ENCODE assay signal across 16 cellular contexts in genomic region chr6:379367-380181, GRCh38. TPM values are rescaled to one million over a fixed set of nuclear protein-coding genes. Genes with fewer than 3 reads are reported as not detected.
DNase-seq lines count a peak whose midpoint lies in the region; ATAC-seq and TF ChIP-seq lines count a peak whose summit lies in the region.
"Had no signal": no experiment of that assay in that cellular context is flagged by ENCODE, and none has a peak within 500 bp of the region (broad histone marks: within the 10 kb centered on the region; RNA-seq: fewer than 3 reads in every experiment).

No MANE protein-coding gene starts in this region.

- H2BK15ac ChIP-seq in neuronal stem cell (ENCODE audit: low read length): no peak overlapping the region

- H3K14ac ChIP-seq in neuronal stem cell (ENCODE audit: low read length): no peak overlapping the region

- peak overlapping the region; percentile 11 for H3K18ac ChIP-seq in neuronal stem cell (ENCODE audit: low read length)

- peaks cover 20 to 28% of the 10 kb centered on the region in 2 donors for H3K27me3 Mint-ChIP-seq in CD4-positive, alpha-beta memory T cell

- no peak overlapping the region for H4K91ac ChIP-seq in neuronal stem cell (ENCODE audit: low read depth, low read length, poor library complexity)

- H3K9ac ChIP-seq in neuronal stem cell (ENCODE audit: low read depth, low read length, poor library complexity): no peak overlapping the region
- H3K9ac ChIP-seq: SK-N-SH had no signal

- H3K9me2 ChIP-seq in OCI-LY7 (ENCODE audit: insufficient read depth, low read length): no peaks in the 10 kb centered on the region
- H3K9me2 ChIP-seq: SK-N-SH had no signal

- CTCF ChIA-PET in OCI-LY7 (lab: Charles Lee; ENCODE audit: unreplicated experiment): no interaction called here
- CTCF ChIA-PET in CD4-positive, alpha-beta memory T cell (lab: Charles Lee; ENCODE audit: partially characterized antibody): no interaction called here

- peak overlapping the region; percentile 36 for H2AK5ac ChIP-seq in neuronal stem cell (ENCODE audit: low read depth, low read length)

- no peak overlapping the region for H3K4ac ChIP-seq in neuronal stem cell (ENCODE audit: low read length)

- no peak overlapping the region for H3K27ac Mint-ChIP-seq in CD4-positive, alpha-beta memory T cell

- H3K27ac ChIP-seq in OCI-LY7 (ENCODE audit: low read depth, low read length, poor library complexity, severe bottlenecking) (no peak overlapping the region), neuronal stem cell (replicated peaks; ENCODE audit: low read length) (no peak overlapping the region)
- H3K27ac ChIP-seq in CD4-positive, alpha-beta memory T cell (ENCODE audit: low read depth, low read length): no peak overlapping the region
- H3K27ac ChIP-seq: stomach had no signal

- H3K27me3 ChIP-seq in neuronal stem cell (ENCODE audit: control insufficient read depth in 3 of 3, insufficient read depth in 3 of 3, low read depth in 1 of 3, low read length in 3 of 3): peaks cover 0 to 65% (median 0%) of the 10 kb centered on the region in 3 experiments
- no peaks in the 10 kb centered on the region for H3K27me3 ChIP-seq in CD4-positive, alpha-beta memory T cell (ENCODE audit: insufficient read depth, low read length)

- BruUV-seq in OCI-LY7 (replicated peaks; lab: Mats Ljungman, UMichigan): no TSS peak

- WGBS in neuronal stem cell (ENCODE audit: extremely low coverage in 2 of 2, insufficient read length in 2 of 2, insufficient replicate concordance in 1 of 2), 2 donors: no CpG with 5 or more reads among the region's 31 CpGs

- H3K4me2 ChIP-seq in OCI-LY7 (ENCODE audit: low read length): no peak overlapping the region
- no peak overlapping the region for H3K4me2 ChIP-seq in neuronal stem cell (ENCODE audit: insufficient read depth, low read length, poor library complexity, severe bottlenecking)
- H3K4me2 ChIP-seq: SK-N-SH had no signal

- POLR2A ChIA-PET in OCI-LY7 (lab: Charles Lee): interaction anchor here (1.2 kb wide), 1 partner anchor 64 kb away, joined by 5 read pairs; no protein-coding TSS in a partner anchor
- POLR2A ChIA-PET in CD4-positive, alpha-beta memory T cell (lab: Charles Lee; ENCODE audit: partially characterized antibody): no interaction called here

- TF ChIP-seq CTCF in OCI-LY7 (conservative IDR thresholded peaks at IDR 0.05; ENCODE audit: low read length): no peak

- 0 out of 2 replicates have a peak overlapping the region, but pooled peaks have one; percentile 24 for H2AFZ ChIP-seq in OCI-LY7 (ENCODE audit: low read length)
- H2AFZ ChIP-seq in neuronal stem cell (ENCODE audit: low read length): peak overlapping the region; percentile 20

- ATAC-seq in GM19025 (IDR thresholded peaks at IDR 0.05; ENCODE audit: low read depth, unreplicated experiment) (peak; percentile 53), HG02610 (IDR thresholded peaks at IDR 0.05; ENCODE audit: unreplicated experiment) (peak; percentile 32)

- H3K4me3 ChIP-seq in OCI-LY7 (ENCODE audit: low read depth, low read length, poor library complexity, severe bottlenecking) (no peak overlapping the region), neuronal stem cell (ENCODE audit: low read length in 2 of 2) (no peak overlapping the region)
- no peak overlapping the region for H3K4me3 ChIP-seq in CD4-positive, alpha-beta memory T cell (ENCODE audit: low read length in 2 of 2)
- H3K4me3 ChIP-seq: stomach had no signal

- no peaks in the 10 kb centered on the region for H3K4me1 Mint-ChIP-seq in CD4-positive, alpha-beta memory T cell
- H3K4me1 Mint-ChIP-seq: neural crest cell had no signal

- no peak overlapping the region for H3K23ac ChIP-seq in neuronal stem cell (ENCODE audit: low read depth, low read length, poor library complexity)

- H3K36me3 ChIP-seq in OCI-LY7 (ENCODE audit: insufficient read depth, low read length) (no peaks in the 10 kb centered on the region), neuronal stem cell (replicated peaks in 1 of 2; ENCODE audit: control insufficient read depth in 2 of 2, insufficient read depth in 2 of 2, low read length in 2 of 2) (no peaks in the 10 kb centered on the region)
- H3K36me3 ChIP-seq in CD4-positive, alpha-beta memory T cell (ENCODE audit: insufficient read depth, low read length): no peaks in the 10 kb centered on the region
- H3K36me3 ChIP-seq: stomach had no signal

- H3K36me3 Mint-ChIP-seq in CD4-positive, alpha-beta memory T cell: no peaks in the 10 kb centered on the region

- no peaks in the 10 kb centered on the region for H3K79me2 ChIP-seq in OCI-LY7 (ENCODE audit: insufficient read depth, low read depth, low read length)

- H3K79me1 ChIP-seq in neuronal stem cell (ENCODE audit: low read depth, low read length): no peaks in the 10 kb centered on the region

- no peak overlapping the region for H2BK5ac ChIP-seq in neuronal stem cell (ENCODE audit: low read length)

- DNase-seq in OCI-LY7 (ENCODE audit: low spot score) (no peak), neuronal stem cell (ENCODE audit: low spot score) (no peak), NAMALWA (ENCODE audit: low spot score) (no peak), NCI-H748 (lab: John Stamatoyannopoulos, UW; ENCODE audit: unreplicated experiment) (no peak), HCEC 1CT (no peak)
- DNase-seq in CD4-positive, alpha-beta memory T cell: no peak
- DNase-seq: activated CD4-positive, alpha-beta T cell treated with anti-CD3 and anti-CD28 coated beads for 48 hours; activated naive CD4-positive, alpha-beta T cell treated with Interleukin-2 at 50 U/mL for 16 hours; COR-L47; NCI-H524; SK-N-SH; stomach had no signal

- no peak overlapping the region for H2BK120ac ChIP-seq in neuronal stem cell (ENCODE audit: low read depth, low read length)

- H3K4me1 ChIP-seq in OCI-LY7 (ENCODE audit: insufficient read depth, low read length, poor library complexity, severe bottlenecking): peaks cover 41% of the 10 kb centered on the region
- no peaks in the 10 kb centered on the region for H3K4me1 ChIP-seq in neuronal stem cell (ENCODE audit: control insufficient read depth in 2 of 2, insufficient read depth in 1 of 2, low read depth in 1 of 2, low read length in 2 of 2)
- no peaks in the 10 kb centered on the region for H3K4me1 ChIP-seq in CD4-positive, alpha-beta memory T cell (ENCODE audit: insufficient read depth, low read length)
- H3K4me1 ChIP-seq: stomach had no signal

- no peak overlapping the region for H4K8ac ChIP-seq in neuronal stem cell (ENCODE audit: low read depth, low read length)

- H4K20me1 ChIP-seq in OCI-LY7 (ENCODE audit: insufficient read depth, low read length): no peaks in the 10 kb centered on the region

- no peak overlapping the region for H2BK12ac ChIP-seq in neuronal stem cell (ENCODE audit: low read length)

- H3K9me3 ChIP-seq in OCI-LY7 (ENCODE audit: low read length) (no peaks in the 10 kb centered on the region), neuronal stem cell (replicated peaks in 1 of 2; ENCODE audit: control insufficient read depth in 2 of 2, insufficient read depth in 1 of 2, low read depth in 1 of 2, low read length in 2 of 2) (peaks cover 0 to 30% of the 10 kb centered on the region in 2 donors)
- H3K9me3 ChIP-seq in CD4-positive, alpha-beta memory T cell (ENCODE audit: control insufficient read depth in 1 of 2, low read length in 2 of 2): no peaks in the 10 kb centered on the region
- H3K9me3 ChIP-seq: SK-N-SH had no signal

- H3K9me3 Mint-ChIP-seq in CD4-positive, alpha-beta memory T cell: peaks cover 0 to 8% (median 0%) of the 10 kb centered on the region in 8 donors

- intact Hi-C loops in OCI-LY7 (cut with micrococcal nuclease; ENCODE audit: unreplicated experiment): no loop called here
- intact Hi-C loops in CD4-positive, alpha-beta memory T cell (cut with micrococcal nuclease): no loop called here

- H3K4me3 Mint-ChIP-seq in CD4-positive, alpha-beta memory T cell: peak overlapping the region in 1 of 8 donors; percentile 15
- H3K4me3 Mint-ChIP-seq: neural crest cell had no signal

RNA-seq across cellular contexts. Expression of gene IRF4, which starts 12.0 kb away (rescaled TPM):
- total RNA-seq in OCI-LY7 (2014; rRNA removed; shearing (Covaris generic)): 143 and 189 TPM in 2 replicates
- total RNA-seq in OCI-LY7 (2022): 281 and 291 TPM in 2 replicates
- polyA plus RNA-seq in neuronal stem cell (2013, experiment 1 of 2): 0.42 TPM
- 0.48 TPM for polyA plus RNA-seq in neuronal stem cell (2013, experiment 2 of 2)
- total RNA-seq in CD4-positive, alpha-beta memory T cell: 1 to 10 TPM; 8.5 to 8.6 TPM
- 1 to 10 TPM; 2.7 to 5.7 TPM for polyA plus RNA-seq in CD4-positive, alpha-beta memory T cell
- total RNA-seq: LHCN-M2 had no signal
- polyA plus RNA-seq: SK-N-SH had no signal

Comparison
In these comparisons a context has a peak if more than half of its experiments do, and no peak if none do; other contexts are left out.
1. RNA of gene IRF4, which starts 12.0 kb away (total RNA-seq): 143 to 291 TPM in OCI-LY7; 8.5 to 8.6 TPM in CD4-positive, alpha-beta memory T cell; every median in the first group is over 10 times any median in the second.